In genomic region chr4:151806511-151806927, GRCh38 we compare ENCODE assay signal across 11 cellular contexts. TPM values are rescaled to one million over a fixed set of nuclear protein-coding genes. Genes with fewer than 3 reads are reported as not detected.
DNase-seq lines count a peak whose midpoint lies in the region; TF ChIP-seq lines count a peak whose summit lies in the region.
"Had no signal": no experiment of that assay in that cellular context is flagged by ENCODE, and none has a peak within 500 bp of the region (broad histone marks: within the 10 kb centered on the region; RNA-seq: fewer than 3 reads in every experiment).

No MANE protein-coding gene starts in this region.

- H3K4me2 ChIP-seq in mesenchymal stem cell (ENCODE audit: low read length, poor library complexity, severe bottlenecking) (peak overlapping the region; percentile 10), neural progenitor cell (no peak overlapping the region)

- H3K27me3 ChIP-seq in endodermal cell (ENCODE audit: control insufficient read depth, insufficient read depth, low read length, poor library complexity, severe bottlenecking): no peaks in the 10 kb centered on the region
- no peaks in the 10 kb centered on the region for H3K27me3 ChIP-seq in mesenchymal stem cell (ENCODE audit: control insufficient read depth in 1 of 2, insufficient read depth in 1 of 2, low read length in 2 of 2)
- no peaks in the 10 kb centered on the region for H3K27me3 ChIP-seq in neural progenitor cell

- TF ChIP-seq CTCF in AG04449 (IDR thresholded peaks at IDR 0.05; ENCODE audit: insufficient read depth, low read length, missing control alignments): no peak
- no peak for TF ChIP-seq CTCF in endodermal cell (conservative IDR thresholded peaks at IDR 0.05)
- no peak for TF ChIP-seq CTCF in neural progenitor cell (IDR thresholded peaks at IDR 0.05)

- H3K27ac ChIP-seq in endodermal cell (ENCODE audit: low read depth, low read length) (no peak overlapping the region), mesenchymal stem cell (ENCODE audit: low read length, poor library complexity, severe bottlenecking) (peak overlapping the region; percentile 70), neural progenitor cell (no peak overlapping the region)
- H3K27ac ChIP-seq: C4-2B, psoas muscle had no signal

- no peaks in the 10 kb centered on the region for H3K79me2 ChIP-seq in neural progenitor cell (ENCODE audit: low read depth)

- no peak overlapping the region for H2BK12ac ChIP-seq in mesenchymal stem cell (ENCODE audit: low read length in 2 of 2)

- H3K9ac ChIP-seq in endodermal cell (ENCODE audit: extremely low read depth, low read length, poor library complexity, severe bottlenecking): no peak overlapping the region
- peak overlapping the region; percentile 51 for H3K9ac ChIP-seq in mesenchymal stem cell (ENCODE audit: low read length)
- no peak overlapping the region for H3K9ac ChIP-seq in neural progenitor cell

- POLR2A ChIA-PET in AG04449 (lab: Yijun Ruan, JAX): interaction anchor here (0.6 kb wide), 1 partner anchor 414 kb away, joined by 4 read pairs; no protein-coding TSS in a partner anchor

- 60 to 74% methylated on average over 6 of the region's 6 CpGs for WGBS in endodermal cell (ENCODE audit: insufficient coverage in 1 of 2, insufficient read length in 1 of 2), 2 experiments
- WGBS in mesenchymal stem cell: 5% methylated on average over 6 of the region's 6 CpGs

- no peaks in the 10 kb centered on the region for H3K79me1 ChIP-seq in mesenchymal stem cell (replicated peaks; ENCODE audit: low read length, poor library complexity, severe bottlenecking)

- H3K36me3 Mint-ChIP-seq in endodermal cell (ENCODE audit: low read depth) (no peaks in the 10 kb centered on the region), neural progenitor cell (no peaks in the 10 kb centered on the region)

- no peak overlapping the region for H2AK5ac ChIP-seq in mesenchymal stem cell (ENCODE audit: low read length, severe bottlenecking)

- H3K4me3 Mint-ChIP-seq in endodermal cell (no peak overlapping the region), neural progenitor cell (no peak overlapping the region)
- H3K4me3 Mint-ChIP-seq: activated T-cell treated with anti-CD3 and anti-CD28 coated beads, Interleukin-2, amount 50 U/mL, for 24 hours had no signal

- no peak overlapping the region for H3K23ac ChIP-seq in mesenchymal stem cell (ENCODE audit: low read length in 2 of 2)

- no peak overlapping the region for H2BK5ac ChIP-seq in mesenchymal stem cell (ENCODE audit: low read depth, low read length, poor library complexity, severe bottlenecking)

- H3K18ac ChIP-seq in mesenchymal stem cell (ENCODE audit: low read depth in 1 of 2, low read length in 2 of 2): no peak overlapping the region

- H3K27ac Mint-ChIP-seq in endodermal cell (no peak overlapping the region), neural progenitor cell (no peak overlapping the region)
- H3K27ac Mint-ChIP-seq: activated T-cell treated with anti-CD3 and anti-CD28 coated beads, Interleukin-2, amount 50 U/mL, for 24 hours had no signal

- H3K4me3 ChIP-seq in AG04449 (ENCODE audit: low read depth, low read length) (no peak overlapping the region), endodermal cell (ENCODE audit: low read length) (no peak overlapping the region), mesenchymal stem cell (ENCODE audit: insufficient read depth in 1 of 2, low read depth in 1 of 2, low read length in 2 of 2) (no peak overlapping the region), neural progenitor cell (no peak overlapping the region)
- H3K4me3 ChIP-seq: psoas muscle had no signal

- H3K4ac ChIP-seq in mesenchymal stem cell (ENCODE audit: low read depth in 1 of 2, low read length in 2 of 2): no peak overlapping the region

- H3K36me3 ChIP-seq in endodermal cell (ENCODE audit: control insufficient read depth, insufficient read depth, low read length) (no peaks in the 10 kb centered on the region), mesenchymal stem cell (ENCODE audit: control insufficient read depth in 1 of 2, insufficient read depth in 2 of 2, low read depth in 1 of 2, low read length in 2 of 2) (no peaks in the 10 kb centered on the region), neural progenitor cell (no peaks in the 10 kb centered on the region)

- H2BK15ac ChIP-seq in mesenchymal stem cell (ENCODE audit: low read depth, poor library complexity, severe bottlenecking): no peak overlapping the region

- H3K9me3 Mint-ChIP-seq in endodermal cell (peaks cover 9% of the 10 kb centered on the region), neural progenitor cell (no peaks in the 10 kb centered on the region)
- H3K9me3 Mint-ChIP-seq: activated T-cell treated with anti-CD3 and anti-CD28 coated beads, Interleukin-2, amount 50 U/mL, for 24 hours had no signal

- H4K8ac ChIP-seq in mesenchymal stem cell (ENCODE audit: low read length): no peak overlapping the region

- H3F3A ChIP-seq in neural progenitor cell (ENCODE audit: low read depth): no peaks in the 10 kb centered on the region

- H3K14ac ChIP-seq in mesenchymal stem cell (ENCODE audit: low read length in 2 of 2): no peak overlapping the region

- H4K20me1 ChIP-seq in neural progenitor cell (ENCODE audit: low read depth): no peaks in the 10 kb centered on the region

- H3K9me3 ChIP-seq in endodermal cell (ENCODE audit: control insufficient read depth, low read length) (no peaks in the 10 kb centered on the region), mesenchymal stem cell (ENCODE audit: control insufficient read depth, low read length) (peaks cover 7% of the 10 kb centered on the region), neural progenitor cell (ENCODE audit: low read depth) (no peaks in the 10 kb centered on the region)
- H3K9me3 ChIP-seq: psoas muscle had no signal

- peaks cover 2% of the 10 kb centered on the region for H3K27me3 Mint-ChIP-seq in endodermal cell (ENCODE audit: insufficient read depth)
- H3K27me3 Mint-ChIP-seq in neural progenitor cell (ENCODE audit: insufficient read depth, low read depth): no peaks in the 10 kb centered on the region
- H3K27me3 Mint-ChIP-seq: activated T-cell treated with anti-CD3 and anti-CD28 coated beads, Interleukin-2, amount 50 U/mL, for 24 hours had no signal

- no peak overlapping the region for H2BK120ac ChIP-seq in mesenchymal stem cell (ENCODE audit: low read depth, low read length)

- H2AFZ ChIP-seq in mesenchymal stem cell (ENCODE audit: low read depth, low read length) (no peak overlapping the region), neural progenitor cell (replicated peaks) (no peak overlapping the region)

- DNase-seq in AG04449 (ENCODE audit: low read depth, low spot score) (peak; percentile 74), LHCN-M2 (ENCODE audit: low read depth) (peak; percentile 83), endodermal cell (peak; percentile 44), mesenchymal stem cell (peak; percentile 87), NCI-H1694 (lab: John Stamatoyannopoulos, UW) (no peak), NCI-H345 (lab: John Stamatoyannopoulos, UW) (no peak), neural progenitor cell (ENCODE audit: low spot score) (no peak), NCI-H2081 (lab: John Stamatoyannopoulos, UW) (no peak)
- DNase-seq: activated T-cell treated with anti-CD3 and anti-CD28 coated beads, Interleukin-2, amount 50 U/mL, for 24 hours had no signal

- CTCF ChIA-PET in AG04449 (lab: Yijun Ruan, JAX): interaction anchor here (1.1 kb wide), 1 partner anchor 13 kb away, joined by 4 read pairs; no protein-coding TSS in a partner anchor

- no peak overlapping the region for H4K91ac ChIP-seq in mesenchymal stem cell (ENCODE audit: low read length)

- H3K4me1 ChIP-seq in endodermal cell (ENCODE audit: control insufficient read depth, insufficient read depth, low read length) (no peaks in the 10 kb centered on the region), mesenchymal stem cell (ENCODE audit: control insufficient read depth, insufficient read depth, low read depth, low read length) (peaks cover 12% of the 10 kb centered on the region), neural progenitor cell (no peaks in the 10 kb centered on the region)
- H3K4me1 ChIP-seq: psoas muscle had no signal

- H3K4me1 Mint-ChIP-seq in endodermal cell (peaks cover 2% of the 10 kb centered on the region), neural progenitor cell (no peaks in the 10 kb centered on the region)

RNA-seq across cellular contexts. Expression of gene GATB, which starts 45.7 kb away (rescaled TPM):
- total RNA-seq in LHCN-M2 (2014; rRNA removed): 19.9 and 25.6 TPM in 2 replicates
- polyA plus RNA-seq in LHCN-M2 (2012): 18.9 TPM
- 10 to 100 TPM; 18.3 to 20.5 TPM for total RNA-seq in endodermal cell
- 15.9 TPM for polyA plus RNA-seq in endodermal cell (2013, experiment 1 of 2)
- 16.8 TPM for polyA plus RNA-seq in endodermal cell (2013, experiment 2 of 2)
- polyA plus RNA-seq in mesenchymal stem cell (2013, experiment 1 of 2): 12.0 TPM
- polyA plus RNA-seq in mesenchymal stem cell (2013, experiment 2 of 2): 11.8 TPM
- total RNA-seq in neural progenitor cell (ENCODE audit: low replicate concordance): 17.9 and 22.9 TPM in 2 replicates

Comparison
In these comparisons a context has a peak if more than half of its experiments do, and no peak if none do; other contexts are left out.
1. DNase-seq: peak in AG04449 (single experiment), LHCN-M2 (single experiment), endodermal cell (single experiment) and mesenchymal stem cell (single experiment); none in NCI-H1694 (single experiment), NCI-H345 (single experiment), neural progenitor cell (single experiment) and NCI-H2081 (0 of 2).